In the genomic region with DNA sequence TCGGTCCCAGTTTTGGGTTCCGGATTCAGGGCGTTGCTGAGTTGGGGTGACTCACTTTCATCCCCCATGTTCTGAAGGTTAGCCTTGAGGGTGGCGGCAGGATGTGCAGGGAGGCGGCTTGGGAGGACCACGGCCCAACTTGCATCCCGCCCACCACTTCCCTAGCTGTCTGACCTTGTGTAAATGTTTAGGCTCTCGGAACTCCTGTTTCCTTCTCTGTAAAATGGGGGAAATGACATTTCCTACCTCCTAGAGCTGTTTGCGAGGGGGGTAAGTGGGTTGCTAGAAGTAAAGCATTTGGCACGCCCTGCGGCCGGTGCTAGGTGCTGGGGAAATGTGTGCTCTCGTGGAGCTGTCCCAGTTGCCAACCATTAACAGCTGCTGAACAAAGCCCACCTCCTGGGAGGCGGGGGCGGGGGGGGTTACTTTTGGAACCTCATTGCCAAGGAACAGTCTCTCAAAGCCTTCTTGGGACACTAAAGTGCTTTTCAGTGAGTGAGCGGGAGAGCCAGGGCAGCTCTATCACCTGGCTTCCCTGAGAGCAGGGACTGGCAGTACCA, we compare ENCODE assay signal across 11 cellular contexts. TPM values are rescaled to one million over a fixed set of nuclear protein-coding genes. Genes with fewer than 3 reads are reported as not detected.
DNase-seq lines count a peak whose midpoint lies in the region; ATAC-seq and TF ChIP-seq lines count a peak whose summit lies in the region.
"Had no signal": no experiment of that assay in that cellular context is flagged by ENCODE, and none has a peak within 500 bp of the region (broad histone marks: within the 10 kb centered on the region; RNA-seq: fewer than 3 reads in every experiment).

No MANE protein-coding gene starts in this region.

- H2AFZ ChIP-seq in neural progenitor cell (replicated peaks), result no peak overlapping the region

- H3K27me3 ChIP-seq in BLaER1 (no peaks in the 10 kb centered on the region), neural progenitor cell (no peaks in the 10 kb centered on the region)

- no peak overlapping the region for H3K4me3 ChIP-seq in BLaER1
- no peak overlapping the region for H3K4me3 ChIP-seq in neural progenitor cell

- peak overlapping the region; percentile 24 for H3K27ac Mint-ChIP-seq in T-helper 17 cell
- no peak overlapping the region for H3K27ac Mint-ChIP-seq in neural progenitor cell

- H3K4me2 ChIP-seq in BLaER1, result peak overlapping the region; percentile 82
- no peak overlapping the region for H3K4me2 ChIP-seq in neural progenitor cell

- peaks cover 17% of the 10 kb centered on the region for H3F3A ChIP-seq in neural progenitor cell (ENCODE audit: low read depth)

- H4K20me1 ChIP-seq in BLaER1 (peaks cover 67% of the 10 kb centered on the region), neural progenitor cell (ENCODE audit: low read depth) (peaks cover 28% of the 10 kb centered on the region)

- H3K4me1 ChIP-seq in BLaER1, result peaks cover 99% of the 10 kb centered on the region
- peaks cover 25% of the 10 kb centered on the region for H3K4me1 ChIP-seq in neural progenitor cell

- H3K79me2 ChIP-seq in neural progenitor cell (ENCODE audit: low read depth), result peaks cover 32% of the 10 kb centered on the region

- H3K36me3 ChIP-seq in BLaER1, result peaks cover 43% of the 10 kb centered on the region
- H3K36me3 ChIP-seq in neural progenitor cell, result no peaks in the 10 kb centered on the region

- no peak for TF ChIP-seq CTCF in neural progenitor cell (IDR thresholded peaks at IDR 0.05)

- H3K27ac ChIP-seq in BLaER1 (peak overlapping the region; percentile 87), neural progenitor cell (no peak overlapping the region)

- ATAC-seq in T-helper 17 cell (no peak), esophagus mucosa (peak; percentile 11)
- ATAC-seq: activated CD4-positive, CD25-positive, alpha-beta regulatory T cell treated with anti-CD3 and anti-CD28 coated beads, Interleukin-2, amount 50 U/mL, for 24 hours had no signal

- peak overlapping the region; percentile 43; the same call in 1 of the 2 replicates for H3K9ac ChIP-seq in BLaER1
- H3K9ac ChIP-seq in neural progenitor cell, result no peak overlapping the region

- H3K4me3 Mint-ChIP-seq in T-helper 17 cell, result peak overlapping the region; percentile 19
- H3K4me3 Mint-ChIP-seq in neural progenitor cell, result peak overlapping the region; percentile 43

- peaks cover 30% of the 10 kb centered on the region for H3K4me1 Mint-ChIP-seq in T-helper 17 cell
- H3K4me1 Mint-ChIP-seq in neural progenitor cell, result peaks cover 46% of the 10 kb centered on the region

- no peaks in the 10 kb centered on the region for H3K9me3 ChIP-seq in BLaER1
- H3K9me3 ChIP-seq in T-helper 17 cell (ENCODE audit: control insufficient read depth, low read length, poor library complexity, severe bottlenecking), result no peaks in the 10 kb centered on the region
- no peaks in the 10 kb centered on the region for H3K9me3 ChIP-seq in neural progenitor cell (ENCODE audit: low read depth)

- no peaks in the 10 kb centered on the region for H3K27me3 Mint-ChIP-seq in T-helper 17 cell
- H3K27me3 Mint-ChIP-seq in neural progenitor cell (ENCODE audit: insufficient read depth, low read depth), result peaks cover 5% of the 10 kb centered on the region

- H3K9me3 Mint-ChIP-seq in neural progenitor cell, result no peaks in the 10 kb centered on the region

- H3K36me3 Mint-ChIP-seq in T-helper 17 cell (ENCODE audit: low read depth), result peaks cover 5% of the 10 kb centered on the region
- peaks cover 18% of the 10 kb centered on the region for H3K36me3 Mint-ChIP-seq in neural progenitor cell

- DNase-seq in T-helper 17 cell (no peak), neural progenitor cell (ENCODE audit: low spot score) (no peak), DMS153 (lab: John Stamatoyannopoulos, UW) (no peak), occipital lobe (lab: John Stamatoyannopoulos, UW) (no peak), NCI-H748 treated with DMSO at 0.1 percent for 48 hours (lab: John Stamatoyannopoulos, UW) (no peak), NCI-H510A treated with DMSO at 0.1 percent for 48 hours (lab: John Stamatoyannopoulos, UW) (no peak)
- DNase-seq: NCI-H1417 had no signal

RNA-seq across cellular contexts. Expression of a gene that starts 27.5 kb away (rescaled TPM):
- total RNA-seq in T-helper 17 cell (10 to 100 TPM; 46.4 to 58.2 TPM), esophagus mucosa (52.0 TPM), neural progenitor cell (ENCODE audit: low replicate concordance) (25.7 and 61.2 TPM in 2 replicates), occipital lobe (39.5 TPM)

RNA-seq across cellular contexts. Expression of a gene that starts 32.0 kb away (rescaled TPM):
- total RNA-seq in T-helper 17 cell (10 to 100 TPM; 16.3 to 20.4 TPM), esophagus mucosa (15.2 TPM), neural progenitor cell (ENCODE audit: low replicate concordance) (8.5 and 15.7 TPM in 2 replicates), occipital lobe (36.0 TPM)

RNA-seq across cellular contexts. Expression of a gene that starts 32.9 kb away (rescaled TPM):
- total RNA-seq in T-helper 17 cell, result 10 to 100 TPM; 11.6 to 15.2 TPM
- 7.1 TPM for total RNA-seq in esophagus mucosa
- 8.4 and 9.5 TPM in 2 replicates for total RNA-seq in neural progenitor cell (ENCODE audit: low replicate concordance)
- total RNA-seq in occipital lobe, result 6.4 TPM

RNA-seq across cellular contexts. Expression of a gene that starts 49.2 kb away (rescaled TPM):
- 1 to 10 TPM in 1 of 2 donors, not detected in 1; 9.3 TPM for total RNA-seq in T-helper 17 cell
- 525 TPM for total RNA-seq in esophagus mucosa
- not detected in 2 replicates for total RNA-seq in neural progenitor cell (ENCODE audit: low replicate concordance)
- not detected for total RNA-seq in occipital lobe
- total RNA-seq: Daoy had no signal
